Comparison of ENCODE assay signal across 1 cellular context in the genomic region with DNA sequence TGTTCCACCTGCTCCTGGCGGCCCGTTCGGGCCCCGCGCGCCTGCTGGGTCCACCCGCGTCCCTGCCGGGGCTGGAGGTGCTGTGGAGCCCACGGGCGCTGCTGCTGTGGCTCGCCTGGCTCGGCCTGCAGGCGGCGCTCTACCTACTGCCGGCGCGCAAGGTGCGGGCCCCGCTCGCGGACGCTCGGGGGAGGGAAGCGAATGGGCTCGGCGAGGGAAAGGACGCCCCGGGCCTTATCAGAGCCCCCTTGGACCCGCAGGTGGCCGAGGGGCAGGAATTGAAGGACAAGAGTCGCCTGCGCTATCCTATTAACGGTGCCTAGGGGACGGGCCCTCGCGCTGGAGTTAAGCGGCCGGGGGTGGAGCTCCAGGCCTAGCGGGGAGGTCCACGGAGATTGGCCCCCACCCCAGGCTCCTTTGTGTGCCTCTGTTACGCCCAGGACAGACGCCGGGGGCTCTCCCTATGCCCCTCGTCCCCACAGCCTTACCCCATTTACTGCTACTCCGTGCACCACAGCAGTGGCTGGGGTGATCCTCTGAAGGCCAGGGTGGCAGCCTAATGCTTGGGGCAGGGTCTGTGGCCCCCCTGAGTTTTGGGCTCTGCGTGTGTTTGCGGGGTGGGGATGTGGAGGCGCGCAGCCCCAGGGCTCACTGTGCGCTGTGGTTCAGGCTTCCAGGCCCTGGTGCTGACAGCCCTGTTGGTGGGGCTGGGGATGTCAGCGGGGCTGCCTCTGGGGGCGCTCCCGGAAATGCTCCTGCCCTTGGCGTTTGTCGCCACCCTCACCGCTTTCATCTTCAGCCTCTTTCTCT.
TF ChIP-seq lines count a peak whose summit lies in the region.

No MANE protein-coding gene starts in this region.

TF ChIP-seq in HepG2, 621 proteins besides CTCF, POLR2A, EP300 and RAD21 (continued from another document and continues in another):
- TF ChIP-seq, protein P1, sequence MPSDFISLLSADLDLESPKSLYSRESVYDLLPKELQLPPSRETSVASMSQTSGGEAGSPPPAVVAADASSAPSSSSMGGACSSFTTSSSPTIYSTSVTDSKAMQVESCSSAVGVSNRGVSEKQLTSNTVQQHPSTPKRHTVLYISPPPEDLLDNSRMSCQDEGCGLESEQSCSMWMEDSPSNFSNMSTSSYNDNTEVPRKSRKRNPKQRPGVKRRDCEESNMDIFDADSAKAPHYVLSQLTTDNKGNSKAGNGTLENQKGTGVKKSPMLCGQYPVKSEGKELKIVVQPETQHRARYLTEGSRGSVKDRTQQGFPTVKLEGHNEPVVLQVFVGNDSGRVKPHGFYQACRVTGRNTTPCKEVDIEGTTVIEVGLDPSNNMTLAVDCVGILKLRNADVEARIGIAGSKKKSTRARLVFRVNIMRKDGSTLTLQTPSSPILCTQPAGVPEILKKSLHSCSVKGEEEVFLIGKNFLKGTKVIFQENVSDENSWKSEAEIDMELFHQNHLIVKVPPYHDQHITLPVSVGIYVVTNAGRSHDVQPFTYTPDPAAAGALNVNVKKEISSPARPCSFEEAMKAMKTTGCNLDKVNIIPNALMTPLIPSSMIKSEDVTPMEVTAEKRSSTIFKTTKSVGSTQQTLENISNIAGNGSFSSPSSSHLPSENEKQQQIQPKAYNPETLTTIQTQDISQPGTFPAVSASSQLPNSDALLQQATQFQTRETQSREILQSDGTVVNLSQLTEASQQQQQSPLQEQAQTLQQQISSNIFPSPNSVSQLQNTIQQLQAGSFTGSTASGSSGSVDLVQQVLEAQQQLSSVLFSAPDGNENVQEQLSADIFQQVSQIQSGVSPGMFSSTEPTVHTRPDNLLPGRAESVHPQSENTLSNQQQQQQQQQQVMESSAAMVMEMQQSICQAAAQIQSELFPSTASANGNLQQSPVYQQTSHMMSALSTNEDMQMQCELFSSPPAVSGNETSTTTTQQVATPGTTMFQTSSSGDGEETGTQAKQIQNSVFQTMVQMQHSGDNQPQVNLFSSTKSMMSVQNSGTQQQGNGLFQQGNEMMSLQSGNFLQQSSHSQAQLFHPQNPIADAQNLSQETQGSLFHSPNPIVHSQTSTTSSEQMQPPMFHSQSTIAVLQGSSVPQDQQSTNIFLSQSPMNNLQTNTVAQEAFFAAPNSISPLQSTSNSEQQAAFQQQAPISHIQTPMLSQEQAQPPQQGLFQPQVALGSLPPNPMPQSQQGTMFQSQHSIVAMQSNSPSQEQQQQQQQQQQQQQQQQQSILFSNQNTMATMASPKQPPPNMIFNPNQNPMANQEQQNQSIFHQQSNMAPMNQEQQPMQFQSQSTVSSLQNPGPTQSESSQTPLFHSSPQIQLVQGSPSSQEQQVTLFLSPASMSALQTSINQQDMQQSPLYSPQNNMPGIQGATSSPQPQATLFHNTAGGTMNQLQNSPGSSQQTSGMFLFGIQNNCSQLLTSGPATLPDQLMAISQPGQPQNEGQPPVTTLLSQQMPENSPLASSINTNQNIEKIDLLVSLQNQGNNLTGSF (CRISPR knock-in tag; IDR thresholded peaks at IDR 0.05) = no peak
- TF ChIP-seq RBM22 (optimal IDR thresholded peaks at IDR 0.05; ENCODE audit: low read length) = peak; percentile 45
- TF ChIP-seq ZNF205 (CRISPR knock-in tag; IDR thresholded peaks at IDR 0.05) = peak; percentile 81; the same call in 1 of the 2 replicates
- no peak for TF ChIP-seq PTBP1 (IDR thresholded peaks at IDR 0.05; ENCODE audit: low read depth, low read length, poor library complexity, severe bottlenecking)
- TF ChIP-seq, protein P2, sequence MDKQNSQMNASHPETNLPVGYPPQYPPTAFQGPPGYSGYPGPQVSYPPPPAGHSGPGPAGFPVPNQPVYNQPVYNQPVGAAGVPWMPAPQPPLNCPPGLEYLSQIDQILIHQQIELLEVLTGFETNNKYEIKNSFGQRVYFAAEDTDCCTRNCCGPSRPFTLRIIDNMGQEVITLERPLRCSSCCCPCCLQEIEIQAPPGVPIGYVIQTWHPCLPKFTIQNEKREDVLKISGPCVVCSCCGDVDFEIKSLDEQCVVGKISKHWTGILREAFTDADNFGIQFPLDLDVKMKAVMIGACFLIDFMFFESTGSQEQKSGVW (CRISPR knock-in tag; IDR thresholded peaks at IDR 0.05; ENCODE audit: borderline replicate concordance) = no peak
- TF ChIP-seq KLF16 (CRISPR knock-in tag; IDR thresholded peaks at IDR 0.05) = peak in 1 of 2 experiments; percentile 55; a peak in 1 of 4 replicates
- TF ChIP-seq ZNF224 (CRISPR knock-in tag; IDR thresholded peaks at IDR 0.05) = 0 out of 2 replicates have a peak, but pooled peaks have one; percentile 25
- TF ChIP-seq, protein P3, sequence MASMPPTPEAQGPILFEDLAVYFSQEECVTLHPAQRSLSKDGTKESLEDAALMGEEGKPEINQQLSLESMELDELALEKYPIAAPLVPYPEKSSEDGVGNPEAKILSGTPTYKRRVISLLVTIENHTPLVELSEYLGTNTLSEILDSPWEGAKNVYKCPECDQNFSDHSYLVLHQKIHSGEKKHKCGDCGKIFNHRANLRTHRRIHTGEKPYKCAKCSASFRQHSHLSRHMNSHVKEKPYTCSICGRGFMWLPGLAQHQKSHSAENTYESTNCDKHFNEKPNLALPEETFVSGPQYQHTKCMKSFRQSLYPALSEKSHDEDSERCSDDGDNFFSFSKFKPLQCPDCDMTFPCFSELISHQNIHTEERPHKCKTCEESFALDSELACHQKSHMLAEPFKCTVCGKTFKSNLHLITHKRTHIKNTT (CRISPR knock-in tag; IDR thresholded peaks at IDR 0.05) = no peak
- TF ChIP-seq ZNF124 (CRISPR knock-in tag; IDR thresholded peaks at IDR 0.05) = peak; percentile 76
- TF ChIP-seq, protein P4, sequence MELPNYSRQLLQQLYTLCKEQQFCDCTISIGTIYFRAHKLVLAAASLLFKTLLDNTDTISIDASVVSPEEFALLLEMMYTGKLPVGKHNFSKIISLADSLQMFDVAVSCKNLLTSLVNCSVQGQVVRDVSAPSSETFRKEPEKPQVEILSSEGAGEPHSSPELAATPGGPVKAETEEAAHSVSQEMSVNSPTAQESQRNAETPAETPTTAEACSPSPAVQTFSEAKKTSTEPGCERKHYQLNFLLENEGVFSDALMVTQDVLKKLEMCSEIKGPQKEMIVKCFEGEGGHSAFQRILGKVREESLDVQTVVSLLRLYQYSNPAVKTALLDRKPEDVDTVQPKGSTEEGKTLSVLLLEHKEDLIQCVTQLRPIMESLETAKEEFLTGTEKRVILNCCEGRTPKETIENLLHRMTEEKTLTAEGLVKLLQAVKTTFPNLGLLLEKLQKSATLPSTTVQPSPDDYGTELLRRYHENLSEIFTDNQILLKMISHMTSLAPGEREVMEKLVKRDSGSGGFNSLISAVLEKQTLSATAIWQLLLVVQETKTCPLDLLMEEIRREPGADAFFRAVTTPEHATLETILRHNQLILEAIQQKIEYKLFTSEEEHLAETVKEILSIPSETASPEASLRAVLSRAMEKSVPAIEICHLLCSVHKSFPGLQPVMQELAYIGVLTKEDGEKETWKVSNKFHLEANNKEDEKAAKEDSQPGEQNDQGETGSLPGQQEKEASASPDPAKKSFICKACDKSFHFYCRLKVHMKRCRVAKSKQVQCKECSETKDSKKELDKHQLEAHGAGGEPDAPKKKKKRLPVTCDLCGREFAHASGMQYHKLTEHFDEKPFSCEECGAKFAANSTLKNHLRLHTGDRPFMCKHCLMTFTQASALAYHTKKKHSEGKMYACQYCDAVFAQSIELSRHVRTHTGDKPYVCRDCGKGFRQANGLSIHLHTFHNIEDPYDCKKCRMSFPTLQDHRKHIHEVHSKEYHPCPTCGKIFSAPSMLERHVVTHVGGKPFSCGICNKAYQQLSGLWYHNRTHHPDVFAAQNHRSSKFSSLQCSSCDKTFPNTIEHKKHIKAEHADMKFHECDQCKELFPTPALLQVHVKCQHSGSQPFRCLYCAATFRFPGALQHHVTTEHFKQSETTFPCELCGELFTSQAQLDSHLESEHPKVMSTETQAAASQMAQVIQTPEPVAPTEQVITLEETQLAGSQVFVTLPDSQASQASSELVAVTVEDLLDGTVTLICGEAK (IDR thresholded peaks at IDR 0.05) = no peak
- TF ChIP-seq, protein P4 (CRISPR knock-in tag; IDR thresholded peaks at IDR 0.05) = no peak
- TF ChIP-seq SOX6 (IDR thresholded peaks at IDR 0.05) = no peak
- 0 out of 2 replicates have a peak, but pooled peaks have one; percentile 7 for TF ChIP-seq SOX6 (CRISPR knock-in tag; IDR thresholded peaks at IDR 0.05)
- TF ChIP-seq BORCS8-MEF2B (CRISPR knock-in tag; IDR thresholded peaks at IDR 0.05) = no peak
- peak; percentile 71; the same call in 1 of the 2 replicates for TF ChIP-seq HOXA9 (CRISPR knock-in tag; IDR thresholded peaks at IDR 0.05; ENCODE audit: borderline replicate concordance)
- TF ChIP-seq ZMYM4 (CRISPR knock-in tag; IDR thresholded peaks at IDR 0.05) = 0 out of 2 replicates have a peak, but pooled peaks have one; percentile 47
- peak; percentile 5; the same call in 1 of the 2 replicates for TF ChIP-seq NFYC (CRISPR knock-in tag; IDR thresholded peaks at IDR 0.05)
- TF ChIP-seq ZNF720 (CRISPR knock-in tag; IDR thresholded peaks at IDR 0.05) = no peak
- no peak for TF ChIP-seq GTF2F1 (IDR thresholded peaks at IDR 0.05; ENCODE audit: low read length)
- TF ChIP-seq NAIF1 (CRISPR knock-in tag; IDR thresholded peaks at IDR 0.05; ENCODE audit: borderline replicate concordance) = no peak
- TF ChIP-seq TOE1 (CRISPR knock-in tag; IDR thresholded peaks at IDR 0.05) = no peak
- TF ChIP-seq, protein P5, sequence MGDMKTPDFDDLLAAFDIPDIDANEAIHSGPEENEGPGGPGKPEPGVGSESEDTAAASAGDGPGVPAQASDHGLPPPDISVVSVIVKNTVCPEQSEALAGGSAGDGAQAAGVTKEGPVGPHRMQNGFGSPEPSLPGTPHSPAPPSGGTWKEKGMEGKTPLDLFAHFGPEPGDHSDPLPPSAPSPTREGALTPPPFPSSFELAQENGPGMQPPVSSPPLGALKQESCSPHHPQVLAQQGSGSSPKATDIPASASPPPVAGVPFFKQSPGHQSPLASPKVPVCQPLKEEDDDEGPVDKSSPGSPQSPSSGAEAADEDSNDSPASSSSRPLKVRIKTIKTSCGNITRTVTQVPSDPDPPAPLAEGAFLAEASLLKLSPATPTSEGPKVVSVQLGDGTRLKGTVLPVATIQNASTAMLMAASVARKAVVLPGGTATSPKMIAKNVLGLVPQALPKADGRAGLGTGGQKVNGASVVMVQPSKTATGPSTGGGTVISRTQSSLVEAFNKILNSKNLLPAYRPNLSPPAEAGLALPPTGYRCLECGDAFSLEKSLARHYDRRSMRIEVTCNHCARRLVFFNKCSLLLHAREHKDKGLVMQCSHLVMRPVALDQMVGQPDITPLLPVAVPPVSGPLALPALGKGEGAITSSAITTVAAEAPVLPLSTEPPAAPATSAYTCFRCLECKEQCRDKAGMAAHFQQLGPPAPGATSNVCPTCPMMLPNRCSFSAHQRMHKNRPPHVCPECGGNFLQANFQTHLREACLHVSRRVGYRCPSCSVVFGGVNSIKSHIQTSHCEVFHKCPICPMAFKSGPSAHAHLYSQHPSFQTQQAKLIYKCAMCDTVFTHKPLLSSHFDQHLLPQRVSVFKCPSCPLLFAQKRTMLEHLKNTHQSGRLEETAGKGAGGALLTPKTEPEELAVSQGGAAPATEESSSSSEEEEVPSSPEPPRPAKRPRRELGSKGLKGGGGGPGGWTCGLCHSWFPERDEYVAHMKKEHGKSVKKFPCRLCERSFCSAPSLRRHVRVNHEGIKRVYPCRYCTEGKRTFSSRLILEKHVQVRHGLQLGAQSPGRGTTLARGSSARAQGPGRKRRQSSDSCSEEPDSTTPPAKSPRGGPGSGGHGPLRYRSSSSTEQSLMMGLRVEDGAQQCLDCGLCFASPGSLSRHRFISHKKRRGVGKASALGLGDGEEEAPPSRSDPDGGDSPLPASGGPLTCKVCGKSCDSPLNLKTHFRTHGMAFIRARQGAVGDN (CRISPR knock-in tag; IDR thresholded peaks at IDR 0.05) = peak; percentile 70; the same call in 1 of the 2 replicates
- TF ChIP-seq PAF1 (CRISPR knock-in tag; IDR thresholded peaks at IDR 0.05) = no peak
- TF ChIP-seq, protein P6, sequence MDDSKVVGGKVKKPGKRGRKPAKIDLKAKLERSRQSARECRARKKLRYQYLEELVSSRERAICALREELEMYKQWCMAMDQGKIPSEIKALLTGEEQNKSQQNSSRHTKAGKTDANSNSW (CRISPR knock-in tag; IDR thresholded peaks at IDR 0.05; ENCODE audit: borderline replicate concordance) = 0 out of 2 replicates have a peak, but pooled peaks have one; percentile 27
- no peak for TF ChIP-seq ZNF749 (CRISPR knock-in tag; IDR thresholded peaks at IDR 0.05; ENCODE audit: borderline replicate concordance)
- no peak; the same call in 1 of the 2 replicates for TF ChIP-seq KMT2A (CRISPR knock-in tag; IDR thresholded peaks at IDR 0.05)
- TF ChIP-seq DNMT3B (CRISPR knock-in tag; conservative IDR thresholded peaks at IDR 0.05) = no peak
- no peak for TF ChIP-seq ZZZ3 (CRISPR knock-in tag; IDR thresholded peaks at IDR 0.05; ENCODE audit: borderline replicate concordance)
- TF ChIP-seq SNAI1 (CRISPR knock-in tag; IDR thresholded peaks at IDR 0.05; ENCODE audit: borderline replicate concordance) = no peak
- TF ChIP-seq, protein P7, sequence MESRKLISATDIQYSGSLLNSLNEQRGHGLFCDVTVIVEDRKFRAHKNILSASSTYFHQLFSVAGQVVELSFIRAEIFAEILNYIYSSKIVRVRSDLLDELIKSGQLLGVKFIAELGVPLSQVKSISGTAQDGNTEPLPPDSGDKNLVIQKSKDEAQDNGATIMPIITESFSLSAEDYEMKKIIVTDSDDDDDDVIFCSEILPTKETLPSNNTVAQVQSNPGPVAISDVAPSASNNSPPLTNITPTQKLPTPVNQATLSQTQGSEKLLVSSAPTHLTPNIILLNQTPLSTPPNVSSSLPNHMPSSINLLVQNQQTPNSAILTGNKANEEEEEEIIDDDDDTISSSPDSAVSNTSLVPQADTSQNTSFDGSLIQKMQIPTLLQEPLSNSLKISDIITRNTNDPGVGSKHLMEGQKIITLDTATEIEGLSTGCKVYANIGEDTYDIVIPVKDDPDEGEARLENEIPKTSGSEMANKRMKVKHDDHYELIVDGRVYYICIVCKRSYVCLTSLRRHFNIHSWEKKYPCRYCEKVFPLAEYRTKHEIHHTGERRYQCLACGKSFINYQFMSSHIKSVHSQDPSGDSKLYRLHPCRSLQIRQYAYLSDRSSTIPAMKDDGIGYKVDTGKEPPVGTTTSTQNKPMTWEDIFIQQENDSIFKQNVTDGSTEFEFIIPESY (CRISPR knock-in tag; IDR thresholded peaks at IDR 0.05) = no peak
- TF ChIP-seq CHCHD3 (CRISPR knock-in tag; IDR thresholded peaks at IDR 0.05) = no peak
